1 cellular context compared by ENCODE assay signal in genomic region chr1:234089396-234089795, GRCh38.
TF ChIP-seq lines count a peak whose summit lies in the region.

No MANE protein-coding gene starts in this region.

TF ChIP-seq in GM12878, 131 proteins besides CTCF, POLR2A, EP300 and RAD21 (continued from another document):
- TF ChIP-seq ZNF687 (IDR thresholded peaks at IDR 0.05) (no peak), RBBP5 (conservative IDR thresholded peaks at IDR 0.05) (no peak), PML (IDR thresholded peaks at IDR 0.05; ENCODE audit: low read length) (no peak), MXI1 (IDR thresholded peaks at IDR 0.05; ENCODE audit: low read depth, low read length) (no peak), SPI1 (IDR thresholded peaks at IDR 0.05; ENCODE audit: borderline replicate concordance, insufficient read depth, low read depth, low read length) (no peak), BCLAF1 (IDR thresholded peaks at IDR 0.05) (no peak), ZBTB33 (IDR thresholded peaks at IDR 0.05) (no peak), ATF2 (IDR thresholded peaks at IDR 0.05; ENCODE audit: low read length) (no peak), POU2F2 (IDR thresholded peaks at IDR 0.05; ENCODE audit: borderline replicate concordance, low read depth, low read length) (no peak)
